22 cellular contexts compared by ENCODE assay signal in genomic region chr17:3506054-3506453, GRCh38. TPM values are rescaled to one million over a fixed set of nuclear protein-coding genes. Genes with fewer than 3 reads are reported as not detected.
DNase-seq lines count a peak whose midpoint lies in the region; ATAC-seq and TF ChIP-seq lines count a peak whose summit lies in the region.
"Had no signal": no experiment of that assay in that cellular context is flagged by ENCODE, and none has a peak within 500 bp of the region (broad histone marks: within the 10 kb centered on the region; RNA-seq: fewer than 3 reads in every experiment).

No MANE protein-coding gene starts in this region.

- H3K9me3 ChIP-seq in right lobe of liver (no peaks in the 10 kb centered on the region), heart left ventricle (peaks cover 0 to under 1% (median 0%) of the 10 kb centered on the region in 12 donors)

- ATAC-seq in left lobe of liver, result peak; percentile 97
- peak; percentile 82 to 100 (median 99) for ATAC-seq in right lobe of liver
- no peak for ATAC-seq in HG03439 (IDR thresholded peaks at IDR 0.05; ENCODE audit: unreplicated experiment)
- no peak for ATAC-seq in heart left ventricle
- no peak for ATAC-seq in GM19467 (IDR thresholded peaks at IDR 0.05; ENCODE audit: unreplicated experiment)

- DNase-seq in HuH-7.5 (ENCODE audit: low spot score) (peak; percentile 30), left lobe of liver (ENCODE audit: low spot score) (peak; percentile 83), right lobe of liver (peak; percentile 44 to 82 (median 77)), ureter (ENCODE audit: low spot score) (peak; percentile 17), OCI-M2 (lab: John Stamatoyannopoulos, UW; ENCODE audit: unreplicated experiment) (no peak), heart left ventricle (no peak)
- DNase-seq: C1 segment of cervical spinal cord; Calu3; CD4-positive, alpha-beta memory T cell; COR-L47; DMS53; DMS79 treated with DMSO at 0.1 percent for 48 hours; GF-D8; GOT3; HCEC 1CT had no signal

- H3K4me3 ChIP-seq in right lobe of liver (no peak overlapping the region), heart left ventricle (no peak overlapping the region)

- H3K4me1 ChIP-seq in right lobe of liver (peaks cover 0 to 4% (median 0%) of the 10 kb centered on the region in 4 donors), heart left ventricle (peaks cover 0 to 11% (median 0%) of the 10 kb centered on the region in 12 donors)

- WGBS in right lobe of liver (ENCODE audit: insufficient coverage, low coverage, low lambda C conversion rate, missing lambda C conversion rate), result 21% methylated on average over 2 of the region's 2 CpGs
- WGBS in heart left ventricle, 4 donors, result 91 to 96% (median 93%) methylated on average over 2 of the region's 2 CpGs

- TF ChIP-seq CTCF in right lobe of liver (IDR thresholded peaks at IDR 0.05), result no peak
- TF ChIP-seq CTCF in heart left ventricle (IDR thresholded peaks at IDR 0.05), result no peak

- TF ChIP-seq POLR2A in right lobe of liver (IDR thresholded peaks at IDR 0.05), result no peak
- no peak for TF ChIP-seq POLR2A in heart left ventricle (IDR thresholded peaks at IDR 0.05)

- intact Hi-C loops in right lobe of liver (cut with DNase I), result no loop called here
- intact Hi-C loops in heart left ventricle (cut with DNase I), result no loop called here

- H3K36me3 ChIP-seq in right lobe of liver (no peaks in the 10 kb centered on the region), heart left ventricle (no peaks in the 10 kb centered on the region)

- H3K27me3 ChIP-seq in right lobe of liver, result no peaks in the 10 kb centered on the region
- H3K27me3 ChIP-seq in heart left ventricle, result no peaks in the 10 kb centered on the region

- H3K27ac ChIP-seq in right lobe of liver (no peak overlapping the region), heart left ventricle (no peak overlapping the region)

RNA-seq across cellular contexts. Expression of gene ASPA, which starts 30.3 kb away (rescaled TPM):
- total RNA-seq in left lobe of liver, result 5.1 TPM
- 1 to 10 TPM; 1.7 to 6.0 (median 4.2) TPM for total RNA-seq in right lobe of liver
- 15.3 TPM for total RNA-seq in ureter
- total RNA-seq in heart left ventricle, result 1 to 10 TPM in 6 of 9 donors, under 1 TPM in 3; 0.44 to 2.4 (median 1.3) TPM
- polyA plus RNA-seq in heart left ventricle, result under 1 TPM; 0.26 to 0.88 TPM
- total RNA-seq: A673; Calu3; CD4-positive, alpha-beta memory T cell; Daoy; G401 had no signal
- polyA plus RNA-seq: BJ; CD4-positive, alpha-beta memory T cell had no signal

RNA-seq across cellular contexts. Expression of gene SPATA22, which starts 34.4 kb away (rescaled TPM):
- not detected for total RNA-seq in left lobe of liver
- total RNA-seq in right lobe of liver, result not detected
- not detected for total RNA-seq in ureter
- total RNA-seq in heart left ventricle, result under 1 TPM in 5 of 9 donors, not detected in 4; 0.16 to 0.72 (median 0.44) TPM
- under 1 TPM in 1 of 2 donors, not detected in 1; 0.23 TPM for polyA plus RNA-seq in heart left ventricle
- total RNA-seq: A172; A673; Calu3; CD4-positive, alpha-beta memory T cell; Daoy; G401 had no signal
- polyA plus RNA-seq: BJ had no signal

RNA-seq across cellular contexts. Expression of gene TRPV3, which starts 51.6 kb away (rescaled TPM):
- total RNA-seq in left lobe of liver (0.28 TPM), right lobe of liver (1 to 10 TPM in 1 of 6 experiments, under 1 TPM in 4, not detected in 1; 0.12 to 2.1 (median 0.37) TPM), ureter (4.3 TPM), heart left ventricle (1 to 10 TPM in 4 of 9 donors, under 1 TPM in 4, not detected in 1; 0.25 to 1.7 (median 0.97) TPM)
- under 1 TPM; 0.32 to 0.65 TPM for polyA plus RNA-seq in heart left ventricle
- polyA plus RNA-seq: CD4-positive, alpha-beta memory T cell had no signal

Comparison
In these comparisons a context has a peak if more than half of its experiments do, and no peak if none do; other contexts are left out.
1. DNase-seq: peak in HuH-7.5 (single experiment), left lobe of liver (single experiment), right lobe of liver (3 of 3) and ureter (single experiment); none in OCI-M2 (single experiment) and heart left ventricle (0 of 5).
2. ATAC-seq: peak in left lobe of liver (single experiment) and right lobe of liver (4 of 4); none in HG03439 (single experiment), heart left ventricle (0 of 4) and GM19467 (single experiment).